8 cellular contexts compared by ENCODE assay signal in the genomic region with DNA sequence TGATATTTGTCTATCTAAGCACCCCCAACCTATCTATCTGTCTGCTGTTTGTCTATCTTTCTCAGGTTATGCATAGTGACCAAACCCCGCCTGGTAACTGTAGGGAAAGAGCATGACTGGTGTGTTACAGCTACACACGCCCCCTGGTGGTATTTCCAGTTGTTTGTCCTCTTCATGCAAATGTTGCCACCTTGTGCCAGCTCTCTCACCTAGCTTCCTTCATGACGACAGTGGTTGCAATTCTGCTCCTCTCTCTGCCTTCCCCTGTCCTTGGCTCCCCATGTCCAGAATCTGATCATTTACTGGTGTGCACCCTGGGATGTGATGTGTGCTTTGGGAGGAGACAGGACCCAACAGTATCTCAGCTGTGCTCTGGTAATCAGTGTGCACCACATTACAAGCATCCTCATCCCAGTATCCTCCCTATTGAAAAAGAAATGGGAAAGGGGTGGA. TPM values are rescaled to one million over a fixed set of nuclear protein-coding genes. Genes with fewer than 3 reads are reported as not detected.
DNase-seq lines count a peak whose midpoint lies in the region; ATAC-seq, FAIRE-seq and TF ChIP-seq lines count a peak whose summit lies in the region.

No MANE protein-coding gene starts in this region.

- H3K27me3 Mint-ChIP-seq in stimulated activated memory B cell treated with anti-CD40 and anti-IgM and Interleukin-4, amounts not matched to agents 10 μg/mL and 1 μg/mL and 100 μg/mL, for 72 hours: no peaks in the 10 kb centered on the region

- no peaks in the 10 kb centered on the region for H3K27me3 ChIP-seq in brain microvascular endothelial cell (replicated peaks)
- no peaks in the 10 kb centered on the region for H3K27me3 ChIP-seq in HepG2 (ENCODE audit: control insufficient read depth in 1 of 2, insufficient read depth in 2 of 2, low read length in 2 of 2)

- H3K4me1 Mint-ChIP-seq in stimulated activated memory B cell treated with anti-CD40 and anti-IgM and Interleukin-4, amounts not matched to agents 10 μg/mL and 1 μg/mL and 100 μg/mL, for 72 hours: peaks cover 12% of the 10 kb centered on the region

- in situ Hi-C loops in brain microvascular endothelial cell (cut with HindIII; ENCODE audit: low pct_ligation_motif_present, low sequenced_read_pairs): no loop called here
- in situ Hi-C loops in HepG2 (cut with HindIII; ENCODE audit: extremely low pct_ligation_motif_present, low pct_unique_long_range_greater_than_20kb): no loop called here

- no peaks in the 10 kb centered on the region for H3K79me2 ChIP-seq in HepG2 (ENCODE audit: insufficient read depth, low read length)

- TF ChIP-seq EP300 in HepG2 (IDR thresholded peaks at IDR 0.05; ENCODE audit: low read depth in 2 of 2, low read length in 2 of 2) (no peak), HepG2 (CRISPR knock-in tag; IDR thresholded peaks at IDR 0.05; ENCODE audit: borderline replicate concordance) (no peak)

- H3K27ac ChIP-seq in brain microvascular endothelial cell: no peak overlapping the region
- H3K27ac ChIP-seq in HepG2 (ENCODE audit: extremely low read length, insufficient read depth, low read length): no peak overlapping the region

- WGBS in HepG2 (ENCODE audit: low lambda C conversion rate): 2% methylated on average over 3 of the region's 3 CpGs

- no peak overlapping the region for H3K4me2 ChIP-seq in HepG2 (ENCODE audit: low read depth, low read length)

- ATAC-seq in HepG2: peak; percentile 89
- ATAC-seq in stimulated activated memory B cell treated with anti-CD40 and anti-IgM and Interleukin-4, amounts not matched to agents 10 μg/mL and 1 μg/mL and 100 μg/mL, for 72 hours: peak; percentile 61
- no peak for ATAC-seq in GM19452 (IDR thresholded peaks at IDR 0.05; ENCODE audit: unreplicated experiment)

- intact Hi-C loops in HepG2 (cut with micrococcal nuclease; ENCODE audit: unreplicated experiment): loop anchor here (1.0 kb wide), 3 partner anchors 22 to 266 kb away; no protein-coding TSS in a partner anchor

- H3K9me3 ChIP-seq in HepG2 (ENCODE audit: low read length): no peaks in the 10 kb centered on the region

- POLR2A ChIA-PET in HepG2 (lab: Yijun Ruan, JAX): interaction anchor here (0.8 to 1.2 kb wide), 3 partner anchors 9 to 239 kb away, joined by 6 read pairs; a partner anchor contains a TSS

- H3K36me3 ChIP-seq in brain microvascular endothelial cell (replicated peaks) (no peaks in the 10 kb centered on the region), HepG2 (replicated peaks in 1 of 2; ENCODE audit: control insufficient read depth in 1 of 2, insufficient read depth in 2 of 2, low read length in 2 of 2) (no peaks in the 10 kb centered on the region)

- FAIRE-seq in HepG2 (lab: Jason Lieb, UNC): peak; percentile 91

- no peak overlapping the region for H2AFZ ChIP-seq in HepG2 (ENCODE audit: low read length)

- no peaks in the 10 kb centered on the region for H3K36me3 Mint-ChIP-seq in stimulated activated memory B cell treated with anti-CD40 and anti-IgM and Interleukin-4, amounts not matched to agents 10 μg/mL and 1 μg/mL and 100 μg/mL, for 72 hours

- TF ChIP-seq RAD21 in HepG2 (CRISPR knock-in tag; IDR thresholded peaks at IDR 0.05): peak; percentile 90

- no peaks in the 10 kb centered on the region for H3K9me3 Mint-ChIP-seq in stimulated activated memory B cell treated with anti-CD40 and anti-IgM and Interleukin-4, amounts not matched to agents 10 μg/mL and 1 μg/mL and 100 μg/mL, for 72 hours

- H3K4me1 ChIP-seq in HepG2 (ENCODE audit: insufficient read depth, low read length): peaks cover 38% of the 10 kb centered on the region

- peak overlapping the region; percentile 15 for H3K27ac Mint-ChIP-seq in stimulated activated memory B cell treated with anti-CD40 and anti-IgM and Interleukin-4, amounts not matched to agents 10 μg/mL and 1 μg/mL and 100 μg/mL, for 72 hours

- no peak for TF ChIP-seq POLR2A in HepG2 (IDR thresholded peaks at IDR 0.05; ENCODE audit: insufficient read depth in 1 of 2, low read depth in 2 of 2, low read length in 2 of 2)

- CTCF ChIA-PET in HepG2 (lab: Yijun Ruan, JAX; ENCODE audit: low intra/inter-chr PET ratio, low total read pairs): interaction anchor here (1.4 to 3.2 kb wide), 4 partner anchors 22 to 265 kb away, joined by 6 to 65 read pairs (median 13); no protein-coding TSS in a partner anchor

- H3K4me3 ChIP-seq in brain microvascular endothelial cell (ENCODE audit: low read depth, low read length): no peak overlapping the region
- no peak overlapping the region for H3K4me3 ChIP-seq in HepG2 (replicated peaks in 1 of 3; ENCODE audit: insufficient read depth in 1 of 3, low read depth in 2 of 3, low read length in 3 of 3)

- peak; percentile 84 for TF ChIP-seq CTCF in brain microvascular endothelial cell (IDR thresholded peaks at IDR 0.05; ENCODE audit: low read depth, low read length, missing control alignments)
- TF ChIP-seq CTCF in HepG2 (CRISPR knock-in tag; IDR thresholded peaks at IDR 0.05): peak; percentile 94

- H3K9ac ChIP-seq in HepG2 (ENCODE audit: insufficient read depth, low read depth, low read length): no peak overlapping the region

- no peak overlapping the region for H3K4me3 Mint-ChIP-seq in stimulated activated memory B cell treated with anti-CD40 and anti-IgM and Interleukin-4, amounts not matched to agents 10 μg/mL and 1 μg/mL and 100 μg/mL, for 72 hours

- H4K20me1 ChIP-seq in HepG2 (ENCODE audit: insufficient read depth, low read length): no peaks in the 10 kb centered on the region; the same call in 1 of the 2 replicates

- no TSS peak for BruUV-seq in HepG2 (replicated peaks; lab: Mats Ljungman, UMichigan)

- DNase-seq in activated T-cell treated with anti-CD3 and anti-CD28 coated beads for 1 hour (ENCODE audit: low read depth): peak; percentile 12
- no peak for DNase-seq in activated T-cell treated with anti-CD3 and anti-CD28 coated beads, Interleukin-2, amount 50 U/mL, for 1 hour
- DNase-seq in NAMALWA (ENCODE audit: low spot score): peak; percentile 92
- DNase-seq in T-helper 22 cell (ENCODE audit: low read depth): peak; percentile 32
- DNase-seq in brain microvascular endothelial cell: peak; percentile 76
- DNase-seq in HepG2 (ENCODE audit: low spot score): peak; percentile 81

TF ChIP-seq in HepG2, 621 proteins besides CTCF, POLR2A, EP300 and RAD21 (continues in another document):
- no peak for TF ChIP-seq STAT5B (CRISPR knock-in tag; IDR thresholded peaks at IDR 0.05)
- TF ChIP-seq ELF1 (CRISPR knock-in tag; IDR thresholded peaks at IDR 0.05): no peak
- TF ChIP-seq KLF12 (CRISPR knock-in tag; IDR thresholded peaks at IDR 0.05; ENCODE audit: borderline replicate concordance): no peak
- TF ChIP-seq STAG1 (CRISPR knock-in tag; IDR thresholded peaks at IDR 0.05): peak; percentile 86
- no peak for TF ChIP-seq FOXJ3 (CRISPR knock-in tag; IDR thresholded peaks at IDR 0.05; ENCODE audit: borderline replicate concordance)

RNA-seq across cellular contexts. Expression of a gene that starts 8.1 kb away (rescaled TPM):
- total RNA-seq in HepG2 (2016; rRNA removed; fragmentation: Illumina TruSeq; extraction: Trizol): 4.6 and 6.1 TPM in 2 replicates
- total RNA-seq in HepG2 (2016; cell fraction: cytosol; rRNA removed; fragmentation: Illumina TruSeq; extraction: Trizol; ENCODE audit: low read depth): 0.61 and 1.2 TPM in 2 replicates
- total RNA-seq in HepG2 (2016; cell fraction: insoluble cytoplasmic fraction; rRNA removed; fragmentation: Illumina TruSeq; extraction: Trizol): 4.0 and 4.3 TPM in 2 replicates
- total RNA-seq in HepG2 (2016; cell fraction: membrane; rRNA removed; fragmentation: Illumina TruSeq; extraction: Trizol): 2.5 and 2.9 TPM in 2 replicates
- 4.0 and 4.7 TPM in 2 replicates for total RNA-seq in HepG2 (2016; cell fraction: nucleus; rRNA removed; fragmentation: Illumina TruSeq; extraction: Trizol)
- polyA plus RNA-seq in HepG2 (2011; rRNA removed): 2.6 TPM in 2 replicates
- 1.3 TPM in 2 replicates for polyA plus RNA-seq in HepG2 (2011; cell fraction: cytosol; rRNA removed)
- 2.5 and 3.6 TPM in 2 replicates for polyA plus RNA-seq in HepG2 (2011; cell fraction: nucleus; rRNA removed)
- 1.7 and 2.4 TPM in 2 replicates for polyA plus RNA-seq in HepG2 (2012)
- polyA plus RNA-seq in HepG2 (2016; cell fraction: cytosol; fragmentation: Illumina TruSeq; extraction: Trizol; ENCODE audit: low read depth): 0.77 and 1.1 TPM in 2 replicates
- polyA plus RNA-seq in HepG2 (2016; cell fraction: insoluble cytoplasmic fraction; fragmentation: Illumina TruSeq; extraction: Trizol; ENCODE audit: low read depth): 2.2 and 3.8 TPM in 2 replicates
- 1.9 and 2.0 TPM in 2 replicates for polyA plus RNA-seq in HepG2 (2016; cell fraction: membrane; fragmentation: Illumina TruSeq; extraction: Trizol; ENCODE audit: low read depth)
- 6.2 and 10.3 TPM in 2 replicates for polyA plus RNA-seq in HepG2 (2016; cell fraction: nucleus; fragmentation: Illumina TruSeq; extraction: Trizol; ENCODE audit: insufficient read depth, low read depth)
- 4.9 and 8.9 TPM in 2 replicates for polyA minus RNA-seq in HepG2 (2011; rRNA and poly(A)+ RNA removed; ENCODE audit: low replicate concordance)
- polyA minus RNA-seq in HepG2 (2011; cell fraction: cytosol; rRNA and poly(A)+ RNA removed): 1.6 TPM in 1 of 2 replicates, not detected in the other
- polyA minus RNA-seq in HepG2 (2011; cell fraction: nucleus; rRNA and poly(A)+ RNA removed): 6.2 and 9.3 TPM in 2 replicates

RNA-seq across cellular contexts. Expression of a gene that starts 8.4 kb away (rescaled TPM):
- 14.3 and 20.0 TPM in 2 replicates for total RNA-seq in HepG2 (2016; rRNA removed; fragmentation: Illumina TruSeq; extraction: Trizol)
- 1.8 and 2.2 TPM in 2 replicates for total RNA-seq in HepG2 (2016; cell fraction: cytosol; rRNA removed; fragmentation: Illumina TruSeq; extraction: Trizol; ENCODE audit: low read depth)
- 13.8 and 19.4 TPM in 2 replicates for total RNA-seq in HepG2 (2016; cell fraction: insoluble cytoplasmic fraction; rRNA removed; fragmentation: Illumina TruSeq; extraction: Trizol)
- 5.0 and 6.5 TPM in 2 replicates for total RNA-seq in HepG2 (2016; cell fraction: membrane; rRNA removed; fragmentation: Illumina TruSeq; extraction: Trizol)
- total RNA-seq in HepG2 (2016; cell fraction: nucleus; rRNA removed; fragmentation: Illumina TruSeq; extraction: Trizol): 13.8 TPM in 2 replicates
- polyA plus RNA-seq in HepG2 (2011; rRNA removed): 3.2 and 4.0 TPM in 2 replicates
- polyA plus RNA-seq in HepG2 (2011; cell fraction: cytosol; rRNA removed): 1.7 and 2.4 TPM in 2 replicates
- 4.0 and 5.2 TPM in 2 replicates for polyA plus RNA-seq in HepG2 (2011; cell fraction: nucleus; rRNA removed)
- polyA plus RNA-seq in HepG2 (2012): 4.6 and 6.6 TPM in 2 replicates
- 0.71 and 0.80 TPM in 2 replicates for polyA plus RNA-seq in HepG2 (2016; cell fraction: cytosol; fragmentation: Illumina TruSeq; extraction: Trizol; ENCODE audit: low read depth)
- 13.4 and 14.2 TPM in 2 replicates for polyA plus RNA-seq in HepG2 (2016; cell fraction: insoluble cytoplasmic fraction; fragmentation: Illumina TruSeq; extraction: Trizol; ENCODE audit: low read depth)
- 1.7 and 2.0 TPM in 2 replicates for polyA plus RNA-seq in HepG2 (2016; cell fraction: membrane; fragmentation: Illumina TruSeq; extraction: Trizol; ENCODE audit: low read depth)
- polyA plus RNA-seq in HepG2 (2016; cell fraction: nucleus; fragmentation: Illumina TruSeq; extraction: Trizol; ENCODE audit: insufficient read depth, low read depth): 14.9 and 15.2 TPM in 2 replicates
- polyA minus RNA-seq in HepG2 (2011; rRNA and poly(A)+ RNA removed; ENCODE audit: low replicate concordance): 5.0 and 17.2 TPM in 2 replicates
- polyA minus RNA-seq in HepG2 (2011; cell fraction: cytosol; rRNA and poly(A)+ RNA removed): 4.1 and 4.2 TPM in 2 replicates
- 15.5 and 16.4 TPM in 2 replicates for polyA minus RNA-seq in HepG2 (2011; cell fraction: nucleus; rRNA and poly(A)+ RNA removed)
